8 cellular contexts compared by ENCODE assay signal in the genomic region with DNA sequence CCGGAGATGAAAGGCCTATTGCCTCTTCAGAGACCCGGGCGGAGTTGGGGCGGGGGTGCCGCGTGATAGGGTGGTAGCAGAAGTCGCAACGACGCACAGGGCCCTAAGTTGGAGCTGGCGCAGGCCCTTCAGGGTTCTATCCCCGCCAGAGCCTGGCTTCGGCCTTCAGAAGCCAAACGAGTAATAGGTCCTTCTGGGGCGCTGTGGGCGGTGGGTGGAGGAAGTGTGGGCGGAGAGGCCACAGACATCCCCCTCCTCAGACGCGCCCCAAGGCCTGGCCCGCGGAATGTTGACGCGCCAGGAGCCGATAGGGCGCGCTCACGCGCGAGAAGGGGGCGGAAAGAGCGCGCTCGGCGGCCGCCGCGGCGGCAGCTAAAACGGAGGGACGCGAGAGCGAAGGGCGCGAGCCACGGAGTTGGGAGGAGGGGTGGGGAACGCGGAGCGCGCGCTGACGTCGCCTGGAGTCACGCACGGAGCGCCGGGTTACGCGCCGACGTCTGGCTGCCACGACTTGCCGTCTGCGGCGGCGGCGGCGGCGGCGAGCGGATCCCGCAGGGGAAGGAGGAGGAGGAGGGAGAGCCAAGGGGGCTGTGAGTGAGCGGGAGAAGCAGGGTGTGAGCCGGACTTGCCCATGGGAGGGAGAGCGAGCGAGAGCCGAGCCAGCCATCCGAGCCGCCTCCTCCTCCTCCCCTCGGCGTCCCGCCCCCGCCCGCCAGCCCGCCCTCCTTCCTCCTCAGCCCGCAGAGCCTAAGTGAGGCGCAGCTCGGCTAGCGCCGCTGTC.
A peak's percentile ranks its signal among the peaks of the same experiment; 100 is the strongest.
DNase-seq lines count a peak whose midpoint lies in the region; ATAC-seq and TF ChIP-seq lines count a peak whose summit lies in the region.

No MANE protein-coding gene starts in this region.

- ATAC-seq in GM18909 (IDR thresholded peaks at IDR 0.05; ENCODE audit: poor library complexity, unreplicated experiment) (peak; percentile 93), HG03159 (IDR thresholded peaks at IDR 0.05; ENCODE audit: unreplicated experiment) (peak; percentile 90)

- TF ChIP-seq CTCF in AG10803 (conservative IDR thresholded peaks at IDR 0.05; ENCODE audit: low read length): no peak

- peak; percentile 93 for DNase-seq in AG10803 (ENCODE audit: low read depth)
- DNase-seq in NCI-H345 treated with DMSO at 0.1 percent for 48 hours (lab: John Stamatoyannopoulos, UW; ENCODE audit: unreplicated experiment): peak; percentile 76
- DNase-seq in activated CD4-positive, CD25-positive, alpha-beta regulatory T cell treated with anti-CD3 and anti-CD28 coated beads, Interleukin-2, amount 50 U/mL, for 72 hours: peak; percentile 91
- peak; percentile 41 to 70 for DNase-seq in cerebellar nuclear complex (lab: John Stamatoyannopoulos, UW)
- DNase-seq in kidney glomerular epithelial cell (lab: John Stamatoyannopoulos, UW): peak; percentile 82
- DNase-seq in stimulated activated CD4-positive, alpha-beta T cell treated with anti-CD3 and anti-CD28 coated beads, Interleukin-15, amount 100 ng/mL, for 48 hours (ENCODE audit: low read depth in 2 of 2): peak; percentile 86 to 90

- peak overlapping the region; percentile 82 for H3K4me3 ChIP-seq in AG10803 (ENCODE audit: low read length)

Comparison
In these comparisons a context has a peak if more than half of its experiments do, and no peak if none do; other contexts are left out.
1. Peak in every context shown above with its lines: DNase-seq, ATAC-seq and H3K4me3 ChIP-seq.